33 cellular contexts compared by ENCODE assay signal in genomic region chr2:220081171-220081570, GRCh38.
"Had no signal": no experiment of that assay in that cellular context is flagged by ENCODE, and none has a peak within 500 bp of the region (broad histone marks: within the 10 kb centered on the region; RNA-seq: fewer than 3 reads in every experiment).

No MANE protein-coding gene starts in this region.

- H3K27ac ChIP-seq: brain microvascular endothelial cell, coronary artery, dorsolateral prefrontal cortex, gastroesophageal sphincter, hepatocyte, lower lobe of right lung, neutrophil, sigmoid colon, stomach, tibial artery, WERI-Rb-1 had no signal

- ATAC-seq: gastroesophageal sphincter; left lobe of liver; lower lobe of right lung; natural killer cell; stimulated activated naive B cell treated with anti-CD40 and anti-IgM and Interleukin-4, amounts not matched to agents 10 μg/mL and 1 μg/mL and 100 μg/mL, for 72 hours had no signal

- H3K9me3 ChIP-seq: gastroesophageal sphincter, lower lobe of right lung, neutrophil, sigmoid colon, stomach, tibial artery had no signal

- H3K4me3 ChIP-seq: coronary artery, dorsolateral prefrontal cortex, gastroesophageal sphincter, hepatocyte, lower lobe of right lung, sigmoid colon, stomach, tibial artery had no signal

- H3K27ac Mint-ChIP-seq: activated CD4-positive, alpha-beta memory T cell treated with anti-CD3 and anti-CD28 coated beads for 36 hours; activated CD4-positive, alpha-beta T cell treated with anti-CD3 and anti-CD28 coated beads, Interleukin-2, amount 10 ng/mL, durations not matched to agents 24 days and 14 days; activated naive CD4-positive, alpha-beta T cell treated with anti-CD3 and anti-CD28 coated beads, Interleukin-2, amount 10 ng/mL, durations not matched to agents 7 days and 5 days; activated naive CD8-positive, alpha-beta T cell treated with anti-CD3 and anti-CD28 coated beads, Interleukin-2, amount 10 ng/mL, durations not matched to agents 7 days and 5 days; activated T-cell treated with anti-CD3 and anti-CD28 coated beads, Interleukin-2, amount 50 U/mL, for 24 hours; immature natural killer cell; natural killer cell; progenitor cell of endocrine pancreas; stimulated activated naive B cell treated with anti-CD40 and anti-IgM and Interleukin-4, amounts not matched to agents 10 μg/mL and 1 μg/mL and 100 μg/mL, for 72 hours; T-helper 1 cell treated with Interleukin-12 subunit alpha and Interleukin-12 subunit beta and Interleukin-4 antibody, amounts not matched to agents 30 μg/mL and 1 μg/mL, for 36 hours had no signal

- H3K4me3 Mint-ChIP-seq: activated CD4-positive, alpha-beta memory T cell treated with anti-CD3 and anti-CD28 coated beads for 36 hours; activated CD4-positive, alpha-beta T cell treated with anti-CD3 and anti-CD28 coated beads, Interleukin-2, amount 10 ng/mL, durations not matched to agents 24 days and 14 days; activated naive CD4-positive, alpha-beta T cell treated with anti-CD3 and anti-CD28 coated beads, Interleukin-2, amount 10 ng/mL, durations not matched to agents 7 days and 5 days; activated naive CD8-positive, alpha-beta T cell treated with anti-CD3 and anti-CD28 coated beads, Interleukin-2, amount 10 ng/mL, durations not matched to agents 7 days and 5 days; activated T-cell treated with anti-CD3 and anti-CD28 coated beads, Interleukin-2, amount 50 U/mL, for 24 hours; immature natural killer cell; natural killer cell; stimulated activated naive B cell treated with anti-CD40 and anti-IgM and Interleukin-4, amounts not matched to agents 10 μg/mL and 1 μg/mL and 100 μg/mL, for 72 hours; T-helper 1 cell treated with Interleukin-12 subunit alpha and Interleukin-12 subunit beta and Interleukin-4 antibody, amounts not matched to agents 30 μg/mL and 1 μg/mL, for 36 hours had no signal

- H2AFZ ChIP-seq: hepatocyte had no signal

- H3K9me3 Mint-ChIP-seq: activated CD4-positive, alpha-beta memory T cell treated with anti-CD3 and anti-CD28 coated beads for 36 hours; activated CD4-positive, alpha-beta T cell treated with anti-CD3 and anti-CD28 coated beads, Interleukin-2, amount 10 ng/mL, durations not matched to agents 24 days and 14 days; activated naive CD4-positive, alpha-beta T cell treated with anti-CD3 and anti-CD28 coated beads, Interleukin-2, amount 10 ng/mL, durations not matched to agents 7 days and 5 days; activated naive CD8-positive, alpha-beta T cell treated with anti-CD3 and anti-CD28 coated beads, Interleukin-2, amount 10 ng/mL, durations not matched to agents 7 days and 5 days; activated T-cell treated with anti-CD3 and anti-CD28 coated beads, Interleukin-2, amount 50 U/mL, for 24 hours; stimulated activated naive B cell treated with anti-CD40 and anti-IgM and Interleukin-4, amounts not matched to agents 10 μg/mL and 1 μg/mL and 100 μg/mL, for 72 hours; T-helper 1 cell treated with Interleukin-12 subunit alpha and Interleukin-12 subunit beta and Interleukin-4 antibody, amounts not matched to agents 30 μg/mL and 1 μg/mL, for 36 hours had no signal

- FAIRE-seq: astrocyte, small intestine had no signal

- H3K27me3 ChIP-seq: brain microvascular endothelial cell, neutrophil, tibial artery had no signal

- H3K79me2 ChIP-seq: hepatocyte had no signal

- H3K36me3 ChIP-seq: brain microvascular endothelial cell, gastroesophageal sphincter, lower lobe of right lung, neutrophil, sigmoid colon, stomach, tibial artery, WERI-Rb-1 had no signal

- H3K4me2 ChIP-seq: hepatocyte had no signal

- DNase-seq: activated CD4-positive, alpha-beta memory T cell treated with anti-CD3 and anti-CD28 coated beads for 36 hours; activated CD4-positive, alpha-beta T cell treated with anti-CD3 and anti-CD28 coated beads, Interleukin-2, amount 10 ng/mL, durations not matched to agents 24 days and 14 days; activated CD4-positive, CD25-positive, alpha-beta regulatory T cell treated with anti-CD3 and anti-CD28 coated beads, Interleukin-2, amount 50 U/mL, for 72 hours; activated CD8-positive, alpha-beta memory T cell treated with anti-CD3 and anti-CD28 coated beads, Interleukin-2, amount 50 U/mL, for 4 hours; activated gamma-delta T cell; activated naive CD4-positive, alpha-beta T cell treated with anti-CD3 and anti-CD28 coated beads, Interleukin-2, amount 10 ng/mL, durations not matched to agents 7 days and 5 days; activated naive CD8-positive, alpha-beta T cell treated with anti-CD3 and anti-CD28 coated beads, Interleukin-2, amount 10 ng/mL, durations not matched to agents 7 days and 5 days; activated T-cell treated with anti-CD3 and anti-CD28 coated beads, Interleukin-2, amount 50 U/mL, for 24 hours; brain microvascular endothelial cell; dorsolateral prefrontal cortex; effector memory CD4-positive, alpha-beta T cell; erythroblast; immature natural killer cell; lower lobe of right lung; mesenchymal stem cell; natural killer cell; retina; sigmoid colon; small intestine; stimulated activated CD4-positive, alpha-beta T cell treated with anti-CD3 and anti-CD28 coated beads, Interleukin-2, amount 100 ng/mL, for 24 hours; stimulated activated naive B cell treated with anti-CD40 and anti-IgM and Interleukin-4, amounts not matched to agents 10 μg/mL and 1 μg/mL and 100 μg/mL, for 72 hours; stomach; T-helper 9 cell; tibial artery; WERI-Rb-1 had no signal

- H3K36me3 Mint-ChIP-seq: activated CD4-positive, alpha-beta memory T cell treated with anti-CD3 and anti-CD28 coated beads for 36 hours; activated naive CD4-positive, alpha-beta T cell treated with anti-CD3 and anti-CD28 coated beads, Interleukin-2, amount 10 ng/mL, durations not matched to agents 7 days and 5 days; activated naive CD8-positive, alpha-beta T cell treated with anti-CD3 and anti-CD28 coated beads, Interleukin-2, amount 10 ng/mL, durations not matched to agents 7 days and 5 days; immature natural killer cell; natural killer cell; stimulated activated naive B cell treated with anti-CD40 and anti-IgM and Interleukin-4, amounts not matched to agents 10 μg/mL and 1 μg/mL and 100 μg/mL, for 72 hours had no signal

- H3K4me1 Mint-ChIP-seq: activated CD4-positive, alpha-beta T cell treated with anti-CD3 and anti-CD28 coated beads, Interleukin-2, amount 10 ng/mL, durations not matched to agents 24 days and 14 days; activated naive CD4-positive, alpha-beta T cell treated with anti-CD3 and anti-CD28 coated beads, Interleukin-2, amount 10 ng/mL, durations not matched to agents 7 days and 5 days; activated naive CD8-positive, alpha-beta T cell treated with anti-CD3 and anti-CD28 coated beads, Interleukin-2, amount 10 ng/mL, durations not matched to agents 7 days and 5 days; immature natural killer cell; natural killer cell; stimulated activated naive B cell treated with anti-CD40 and anti-IgM and Interleukin-4, amounts not matched to agents 10 μg/mL and 1 μg/mL and 100 μg/mL, for 72 hours had no signal

- H3K27me3 Mint-ChIP-seq: activated CD4-positive, alpha-beta memory T cell treated with anti-CD3 and anti-CD28 coated beads for 36 hours; activated CD4-positive, alpha-beta T cell treated with anti-CD3 and anti-CD28 coated beads, Interleukin-2, amount 10 ng/mL, durations not matched to agents 24 days and 14 days; activated naive CD4-positive, alpha-beta T cell treated with anti-CD3 and anti-CD28 coated beads, Interleukin-2, amount 10 ng/mL, durations not matched to agents 7 days and 5 days; activated naive CD8-positive, alpha-beta T cell treated with anti-CD3 and anti-CD28 coated beads, Interleukin-2, amount 10 ng/mL, durations not matched to agents 7 days and 5 days; activated T-cell treated with anti-CD3 and anti-CD28 coated beads, Interleukin-2, amount 50 U/mL, for 24 hours; progenitor cell of endocrine pancreas; stimulated activated naive B cell treated with anti-CD40 and anti-IgM and Interleukin-4, amounts not matched to agents 10 μg/mL and 1 μg/mL and 100 μg/mL, for 72 hours had no signal

- H3K4me1 ChIP-seq: gastroesophageal sphincter, lower lobe of right lung, sigmoid colon, stomach had no signal
